Comparison of ENCODE assay signal across 1 cellular context in the genomic region with DNA sequence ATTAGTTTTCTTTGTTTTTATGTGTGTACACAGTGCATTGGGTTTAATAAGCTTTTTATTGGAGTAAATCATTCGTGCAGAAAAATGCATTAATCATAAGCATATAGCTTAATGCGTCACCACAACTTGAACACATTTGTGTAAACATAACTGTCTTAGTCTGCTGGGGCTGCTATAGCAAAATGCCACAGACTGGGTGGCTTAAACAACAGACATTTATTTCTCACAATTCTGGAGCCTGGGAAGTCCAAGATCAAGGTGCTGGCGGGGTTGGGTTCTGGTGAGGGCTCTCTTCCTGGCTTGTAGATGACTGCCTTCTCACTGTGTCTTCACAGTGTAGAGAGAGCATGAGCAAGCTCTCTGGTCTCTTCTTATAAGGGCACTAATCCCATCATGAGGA.
TF ChIP-seq lines count a peak whose summit lies in the region.

No MANE protein-coding gene starts in this region.

TF ChIP-seq in K562, 482 proteins besides CTCF, POLR2A, EP300 and RAD21:
- TF ChIP-seq MIER1 (IDR thresholded peaks at IDR 0.05; ENCODE audit: low read depth), result no peak
- no peak for TF ChIP-seq ZKSCAN1 (IDR thresholded peaks at IDR 0.05; ENCODE audit: low read depth, low read length)
- peak; percentile 47 for TF ChIP-seq MEIS2 (IDR thresholded peaks at IDR 0.05; ENCODE audit: partially characterized antibody)
- no peak for TF ChIP-seq PBX2 (CRISPR knock-in tag; IDR thresholded peaks at IDR 0.05; ENCODE audit: low read depth)
- TF ChIP-seq PBX2 (tag; conservative IDR thresholded peaks at IDR 0.05; ENCODE audit: low read depth), result peak; percentile 27; the same call in 1 of the 2 replicates
